Comparison of ENCODE assay signal across 23 cellular contexts in the genomic region with DNA sequence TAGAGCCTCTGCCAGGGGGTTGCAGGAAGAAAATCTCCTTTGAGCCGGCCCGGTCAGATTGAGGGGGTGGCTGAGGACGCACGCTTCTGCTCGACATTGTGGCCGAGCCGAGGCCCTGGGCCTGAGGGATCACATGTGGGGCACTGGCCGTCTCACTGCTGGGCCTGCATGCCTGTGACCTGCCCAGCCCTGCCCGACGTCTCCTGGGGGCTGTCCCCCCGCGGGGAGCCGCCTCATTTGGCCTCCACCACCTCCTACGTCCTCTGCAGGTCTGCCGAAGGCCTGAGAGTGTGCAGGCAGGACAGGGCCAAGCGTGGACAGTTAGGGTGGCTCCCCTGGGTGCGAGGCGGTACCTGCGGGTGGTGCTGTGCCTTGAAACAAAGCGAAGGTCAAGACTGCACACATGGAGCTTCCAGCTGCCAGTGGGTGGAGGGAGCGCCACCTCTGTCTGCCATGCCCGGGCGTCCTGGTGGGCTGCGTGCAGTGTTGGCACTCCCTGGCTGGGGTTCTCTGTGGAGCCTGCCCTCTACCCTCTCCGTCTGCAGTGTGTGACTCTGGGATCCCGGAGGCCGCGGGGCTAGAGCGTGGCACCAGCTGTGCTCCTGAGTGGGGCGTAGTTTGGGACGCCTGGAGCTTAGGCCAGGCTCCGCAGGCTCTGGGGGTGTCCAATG. TPM values are rescaled to one million over a fixed set of nuclear protein-coding genes. Genes with fewer than 3 reads are reported as not detected.
DNase-seq lines count a peak whose midpoint lies in the region; ATAC-seq and TF ChIP-seq lines count a peak whose summit lies in the region.
"Had no signal": no experiment of that assay in that cellular context is flagged by ENCODE, and none has a peak within 500 bp of the region (broad histone marks: within the 10 kb centered on the region; RNA-seq: fewer than 3 reads in every experiment).

No MANE protein-coding gene starts in this region.

- in situ Hi-C loops in gastrocnemius medialis (cut with MboI; ENCODE audit: low sequenced_read_pairs in 4 of 4): no loop called here

- H3K36me3 ChIP-seq in HUES6 (ENCODE audit: control insufficient read depth, insufficient read depth, low read length): peaks cover 14% of the 10 kb centered on the region
- H3K36me3 ChIP-seq in gastrocnemius medialis: peaks cover 0 to 22% of the 10 kb centered on the region in 2 donors

- H3K27me3 ChIP-seq in HUES6 (ENCODE audit: control insufficient read depth, insufficient read depth, low read length) (no peaks in the 10 kb centered on the region), gastrocnemius medialis (no peaks in the 10 kb centered on the region)

- peak; percentile 57 for DNase-seq in Right ventricle myocardium superior
- peak; percentile 35 for DNase-seq in myocyte (ENCODE audit: low read depth)
- peak; percentile 84 to 96 for DNase-seq in gastrocnemius medialis
- no peak for DNase-seq in NCI-H524 (lab: John Stamatoyannopoulos, UW)
- DNase-seq in NCI-H2171 treated with DMSO at 0.1 percent for 48 hours (lab: John Stamatoyannopoulos, UW): no peak
- DNase-seq: Caco-2; CD4-positive, alpha-beta T cell; DMS153; GDM1; GM23248; Kasumi-1; MM.1S; NCI-H1092 treated with DMSO at 0.1 percent for 48 hours; NCI-H1694; NCI-H510A; NCI-H774; OCI-M1; SIG-M5 had no signal

- H3K4me1 ChIP-seq in HUES6 (ENCODE audit: control insufficient read depth, insufficient read depth, low read length) (no peaks in the 10 kb centered on the region), gastrocnemius medialis (peaks cover 51 to 54% of the 10 kb centered on the region in 2 donors)
- H3K4me1 ChIP-seq: A549, Caco-2 had no signal

- peak in 1 of 5 experiments; percentile 7 for TF ChIP-seq CTCF in gastrocnemius medialis (IDR thresholded peaks at IDR 0.05 in 4 of 5, conservative IDR thresholded peaks at IDR 0.05 in 1 of 5)

- intact Hi-C loops in Right ventricle myocardium superior (cut with DNase I) (no loop called here), gastrocnemius medialis (cut with DNase I; ENCODE audit: low total_unique reads) (loop anchor here (1.0 kb wide), 3 partner anchors 18 to 27 kb away; no protein-coding TSS in a partner anchor)

- no peak overlapping the region for H3K9ac ChIP-seq in HUES6 (ENCODE audit: low read length)
- H3K9ac ChIP-seq: GM23248 had no signal

- peak in 1 of 2 donors; percentile 88 for TF ChIP-seq POLR2A in gastrocnemius medialis (IDR thresholded peaks at IDR 0.05)

- H3K4me3 ChIP-seq in HUES6 (ENCODE audit: low read depth, low read length): no peak overlapping the region
- H3K4me3 ChIP-seq in gastrocnemius medialis: peak overlapping the region; percentile 27 to 57 (median 55)
- H3K4me3 ChIP-seq: A549, GM23248 had no signal

- H3K9me3 ChIP-seq in HUES6 (ENCODE audit: control insufficient read depth, insufficient read depth, low read depth, low read length): no peaks in the 10 kb centered on the region
- no peaks in the 10 kb centered on the region for H3K9me3 ChIP-seq in gastrocnemius medialis
- H3K9me3 ChIP-seq: A549, Caco-2 had no signal

- ATAC-seq in Right ventricle myocardium superior (ENCODE audit: poor library complexity) (peak; percentile 51), gastrocnemius medialis (peak; percentile 24 to 38), GM21367 (IDR thresholded peaks at IDR 0.05; ENCODE audit: unreplicated experiment) (no peak), HG03439 (IDR thresholded peaks at IDR 0.05; ENCODE audit: unreplicated experiment) (no peak)
- ATAC-seq: A549, SK-N-SH treated with all-trans-retinoic acid at 6 μM for 48 hours had no signal

- H3K27ac ChIP-seq in HUES6 (ENCODE audit: low read depth, low read length) (peak overlapping the region; percentile 57; the same call in 1 of the 2 replicates), gastrocnemius medialis (peak overlapping the region; percentile 97 to 99 (median 98))
- H3K27ac ChIP-seq: A549, GM23248 had no signal

RNA-seq across cellular contexts. Expression of a gene that starts 51.7 kb away (rescaled TPM):
- total RNA-seq in Right ventricle myocardium superior: 28.9 TPM
- total RNA-seq in myocyte: 32.2 and 40.8 TPM in 2 replicates
- 19.6 TPM for polyA plus RNA-seq in myocyte (2012)
- 100 to 1,000 TPM; 200 to 431 (median 290) TPM for total RNA-seq in gastrocnemius medialis

RNA-seq across cellular contexts. Expression of a gene that starts 52.0 kb away (rescaled TPM):
- total RNA-seq in Right ventricle myocardium superior: 1.0 TPM
- 1.2 and 1.7 TPM in 2 replicates for total RNA-seq in myocyte
- polyA plus RNA-seq in myocyte (2012): 4.7 TPM
- total RNA-seq in gastrocnemius medialis: 1 to 10 TPM in 1 of 4 donors, under 1 TPM in 3; 0.44 to 1.6 (median 0.74) TPM

Comparison
In these comparisons a context has a peak if more than half of its experiments do, and no peak if none do; other contexts are left out.
1. ATAC-seq: peak in Right ventricle myocardium superior (single experiment) and gastrocnemius medialis (2 of 2); none in GM21367 (single experiment) and HG03439 (single experiment).
2. DNase-seq: peak in Right ventricle myocardium superior (single experiment), myocyte (single experiment) and gastrocnemius medialis (2 of 2); none in NCI-H524 (0 of 2) and NCI-H2171 treated with DMSO at 0.1 percent for 48 hours (single experiment).